Comparison of ENCODE assay signal across 26 cellular contexts in genomic region chr10:31477584-31477983, GRCh38.
"Had no signal": no experiment of that assay in that cellular context is flagged by ENCODE, and none has a peak within 500 bp of the region (broad histone marks: within the 10 kb centered on the region; RNA-seq: fewer than 3 reads in every experiment).

No MANE protein-coding gene starts in this region.

- DNase-seq: activated B cell treated with CpG ODN at 0.5 μM for 24 hours; activated CD4-positive, alpha-beta T cell treated with anti-CD3 and anti-CD28 coated beads for 4 hours; activated CD4-positive, alpha-beta T cell treated with anti-CD3 and anti-CD28 coated beads, Interleukin-2, amount 50 U/mL, for 48 hours; activated CD8-positive, alpha-beta memory T cell treated with anti-CD3 and anti-CD28 coated beads, Interleukin-2, amount 50 U/mL, for 48 hours; activated effector memory CD4-positive, alpha-beta T cell treated with Interleukin-2 at 50 U/mL for 16 hours; activated naive CD4-positive, alpha-beta T cell treated with anti-CD3 and anti-CD28 coated beads, Interleukin-2, amount 10 ng/mL, durations not matched to agents 7 days and 5 days; activated T-cell treated with anti-CD3 and anti-CD28 coated beads, Interleukin-2, amount 50 U/mL, for 72 hours; caudate nucleus; colonic mucosa; endodermal cell; heart left ventricle; islet precursor cell; left cardiac atrium; ovary; psoas muscle; spleen; stimulated activated CD4-positive, alpha-beta T cell treated with anti-CD3 and anti-CD28 coated beads, Interleukin-4, amount 100 ng/mL, for 1 hour; stimulated activated naive CD4-positive, alpha-beta T cell; T-helper 17 cell had no signal

- H3K4me3 ChIP-seq: colonic mucosa, heart left ventricle, ovary, psoas muscle, right atrium auricular region, spleen, thoracic aorta, vagina had no signal

- H3K27me3 ChIP-seq: colonic mucosa, heart left ventricle, ovary, right atrium auricular region, spleen, vagina had no signal

- H3K4me1 ChIP-seq: colonic mucosa, psoas muscle, right atrium auricular region, spleen, vagina had no signal

- H3K27ac Mint-ChIP-seq: activated B cell treated with CpG ODN at 0.5 μM for 24 hours; activated naive CD4-positive, alpha-beta T cell treated with anti-CD3 and anti-CD28 coated beads, Interleukin-2, amount 10 ng/mL, durations not matched to agents 7 days and 5 days; activated T-cell treated with anti-CD3 and anti-CD28 coated beads, Interleukin-2, amount 50 U/mL, for 72 hours; brain; endodermal cell; natural killer cell treated with Interleukin-12 subunit alpha and Interleukin-12 subunit beta and Interleukin-15 and Interleukin-18, amount 100 ng/mL, for 72 hours; T-helper 17 cell; type B pancreatic cell had no signal

- ATAC-seq: activated T-cell treated with anti-CD3 and anti-CD28 coated beads, Interleukin-2, amount 50 U/mL, for 72 hours; heart left ventricle; left cardiac atrium; natural killer cell treated with Interleukin-12 subunit alpha and Interleukin-12 subunit beta and Interleukin-15 and Interleukin-18, amount 100 ng/mL, for 72 hours; psoas muscle; T-helper 17 cell had no signal

- H3K36me3 ChIP-seq: colonic mucosa, ovary, right atrium auricular region, spleen, thoracic aorta, vagina had no signal

- H3K9me3 ChIP-seq: colonic mucosa, ovary had no signal

- H3K4me3 Mint-ChIP-seq: activated B cell treated with CpG ODN at 0.5 μM for 24 hours; activated naive CD4-positive, alpha-beta T cell treated with anti-CD3 and anti-CD28 coated beads, Interleukin-2, amount 10 ng/mL, durations not matched to agents 7 days and 5 days; activated T-cell treated with anti-CD3 and anti-CD28 coated beads, Interleukin-2, amount 50 U/mL, for 72 hours; brain; endodermal cell; memory B cell; natural killer cell treated with Interleukin-12 subunit alpha and Interleukin-12 subunit beta and Interleukin-15 and Interleukin-18, amount 100 ng/mL, for 72 hours; T-helper 17 cell; type B pancreatic cell had no signal

- H3K27me3 Mint-ChIP-seq: activated B cell treated with CpG ODN at 0.5 μM for 24 hours; activated naive CD4-positive, alpha-beta T cell treated with anti-CD3 and anti-CD28 coated beads, Interleukin-2, amount 10 ng/mL, durations not matched to agents 7 days and 5 days; brain; memory B cell; natural killer cell treated with Interleukin-12 subunit alpha and Interleukin-12 subunit beta and Interleukin-15 and Interleukin-18, amount 100 ng/mL, for 72 hours; T-helper 17 cell had no signal

- H3K4me1 Mint-ChIP-seq: activated B cell treated with CpG ODN at 0.5 μM for 24 hours; activated naive CD4-positive, alpha-beta T cell treated with anti-CD3 and anti-CD28 coated beads, Interleukin-2, amount 10 ng/mL, durations not matched to agents 7 days and 5 days; brain; endodermal cell; T-helper 17 cell had no signal

- H3K9me3 Mint-ChIP-seq: type B pancreatic cell had no signal

- H3K27ac ChIP-seq: colonic mucosa, ovary, psoas muscle, right atrium auricular region, spleen, thoracic aorta, vagina had no signal
